ENCODE assay signal across 9 cellular contexts in the genomic region with DNA sequence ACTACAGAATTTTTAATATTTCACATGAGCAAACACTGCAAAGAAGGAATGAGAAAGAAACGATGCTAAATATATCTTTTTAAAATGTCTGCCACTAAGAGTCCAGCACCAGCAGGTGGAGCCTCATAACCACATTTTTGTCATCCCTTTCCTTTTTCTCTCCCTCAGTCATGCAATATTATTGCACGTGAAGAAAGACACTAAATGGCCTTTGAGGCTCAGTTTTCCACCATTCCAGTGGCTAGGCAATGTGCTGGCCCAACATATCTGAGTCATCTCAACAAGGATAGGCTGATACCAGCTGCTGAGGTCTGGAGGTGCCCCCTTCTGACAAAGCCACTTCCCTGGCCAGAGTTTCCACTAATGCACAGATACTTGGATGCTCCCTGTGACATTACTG. TPM values are rescaled to one million over a fixed set of nuclear protein-coding genes. Genes with fewer than 3 reads are reported as not detected.
DNase-seq lines count a peak whose midpoint lies in the region; ATAC-seq, FAIRE-seq and TF ChIP-seq lines count a peak whose summit lies in the region.
"Had no signal": no experiment of that assay in that cellular context is flagged by ENCODE, and none has a peak within 500 bp of the region (broad histone marks: within the 10 kb centered on the region; RNA-seq: fewer than 3 reads in every experiment).

No MANE protein-coding gene starts in this region.

- ATAC-seq in HG03520 (IDR thresholded peaks at IDR 0.05; ENCODE audit: unreplicated experiment) = no peak

- peak overlapping the region; percentile 72 for H3K27ac Mint-ChIP-seq in activated naive CD8-positive, alpha-beta T cell treated with anti-CD3 and anti-CD28 coated beads for 36 hours

- H3K27me3 Mint-ChIP-seq in activated naive CD8-positive, alpha-beta T cell treated with anti-CD3 and anti-CD28 coated beads for 36 hours = no peaks in the 10 kb centered on the region
- H3K27me3 Mint-ChIP-seq: central memory CD8-positive, alpha-beta T cell had no signal

- no peaks in the 10 kb centered on the region for H3K9me3 Mint-ChIP-seq in activated naive CD8-positive, alpha-beta T cell treated with anti-CD3 and anti-CD28 coated beads for 36 hours
- H3K9me3 Mint-ChIP-seq: central memory CD8-positive, alpha-beta T cell had no signal

- H3K4me3 Mint-ChIP-seq in activated naive CD8-positive, alpha-beta T cell treated with anti-CD3 and anti-CD28 coated beads for 36 hours = peak overlapping the region; percentile 44
- H3K4me3 Mint-ChIP-seq: central memory CD8-positive, alpha-beta T cell had no signal

- TF ChIP-seq CTCF in GM20000 (IDR thresholded peaks at IDR 0.05; ENCODE audit: extremely low read depth, missing control alignments) = no peak

- DNase-seq in DMS53 (lab: John Stamatoyannopoulos, UW) (peak; percentile 77), GM20000 (ENCODE audit: low spot score) (peak; percentile 29), HUDEP-2 (lab: John Stamatoyannopoulos, UW; ENCODE audit: unreplicated experiment in 76 of 76) (peak in 42 of 76 experiments; percentile 2 to 56 (median 22)), RCC 7860 (ENCODE audit: low spot score) (peak; percentile 82), hepatic stellate cell (ENCODE audit: low spot score) (peak; percentile 46)
- peak; percentile 24 for DNase-seq in activated naive CD8-positive, alpha-beta T cell treated with anti-CD3 and anti-CD28 coated beads for 36 hours
- DNase-seq in stimulated activated CD4-positive, alpha-beta T cell treated with anti-CD3 and anti-CD28 coated beads, Interleukin-4, amount 100 ng/mL, for 24 hours = peak; percentile 27

- H3K4me1 Mint-ChIP-seq in activated naive CD8-positive, alpha-beta T cell treated with anti-CD3 and anti-CD28 coated beads for 36 hours = peaks cover 60% of the 10 kb centered on the region

- peak; percentile 82 for FAIRE-seq in RCC 7860 (lab: Jason Lieb, UNC)

- peaks cover 18% of the 10 kb centered on the region for H3K36me3 Mint-ChIP-seq in activated naive CD8-positive, alpha-beta T cell treated with anti-CD3 and anti-CD28 coated beads for 36 hours

RNA-seq across cellular contexts. Expression of gene ALKBH8, which starts 1.8 kb away (rescaled TPM):
- 10 to 100 TPM; 18.6 to 19.8 TPM for total RNA-seq in activated naive CD8-positive, alpha-beta T cell treated with anti-CD3 and anti-CD28 coated beads for 36 hours

RNA-seq across cellular contexts. Expression of gene ELMOD1, which starts 27.2 kb away (rescaled TPM):
- not detected for total RNA-seq in activated naive CD8-positive, alpha-beta T cell treated with anti-CD3 and anti-CD28 coated beads for 36 hours

Comparison
In these comparisons a context has a peak if more than half of its experiments do, and no peak if none do; other contexts are left out.
1. DNase-seq: peak in every context shown above with its lines; median percentile 82 in RCC 7860; 77 in DMS53; 46 in hepatic stellate cell; 29 in GM20000; 27 in stimulated activated CD4-positive, alpha-beta T cell treated with anti-CD3 and anti-CD28 coated beads, Interleukin-4, amount 100 ng/mL, for 24 hours; 24 in activated naive CD8-positive, alpha-beta T cell treated with anti-CD3 and anti-CD28 coated beads for 36 hours; 22 in HUDEP-2.